ENCODE assay signal across 8 cellular contexts in genomic region chr5:43193171-43193951, GRCh38. TPM values are rescaled to one million over a fixed set of nuclear protein-coding genes. Genes with fewer than 3 reads are reported as not detected.
A peak's percentile ranks its signal among the peaks of the same experiment; 100 is the strongest.
DNase-seq lines count a peak whose midpoint lies in the region; ATAC-seq and TF ChIP-seq lines count a peak whose summit lies in the region.

No MANE protein-coding gene starts in this region.

- CTCF ChIA-PET in PC-9 (lab: Charles Lee), result interaction anchor here (0.6 kb wide), 1 partner anchor 432 kb away, joined by 3 read pairs; no protein-coding TSS in a partner anchor

- no peaks in the 10 kb centered on the region for H3K9me2 ChIP-seq in PC-9 (ENCODE audit: insufficient read depth)

- no peak for DNase-seq in Right ventricle myocardium inferior (ENCODE audit: missing footprints)
- DNase-seq in cardiac septum (ENCODE audit: low spot score), result no peak
- DNase-seq in PC-9, result peak; percentile 24 to 92
- DNase-seq in anterior cingulate cortex (lab: John Stamatoyannopoulos, UW), result peak in 39 of 58 donors; percentile 3 to 82 (median 25)
- DNase-seq in right cardiac atrium, result no peak
- peak; percentile 89 for DNase-seq in renal cortical epithelial cell (ENCODE audit: low read depth)

- peaks cover 22% of the 10 kb centered on the region for H3F3A ChIP-seq in PC-9 (ENCODE audit: insufficient read depth, low read depth)

- peaks cover 18% of the 10 kb centered on the region for H3K4me1 ChIP-seq in PC-9 (replicated peaks; ENCODE audit: insufficient read depth)
- H3K4me1 ChIP-seq in right cardiac atrium (ENCODE audit: control insufficient read depth, insufficient read depth, low read length), result peaks cover 3% of the 10 kb centered on the region

- ATAC-seq in Right ventricle myocardium inferior, result peak; percentile 72
- peak; percentile 66 for ATAC-seq in HG03175 (IDR thresholded peaks at IDR 0.05; ENCODE audit: unreplicated experiment)
- peak; percentile 53 to 72 for ATAC-seq in right cardiac atrium
- ATAC-seq in HG02623 (IDR thresholded peaks at IDR 0.05; ENCODE audit: unreplicated experiment), result no peak

- BruUV-seq in PC-9 (replicated peaks; lab: Mats Ljungman, UMichigan), result no TSS peak

- no peaks in the 10 kb centered on the region for H3K36me3 ChIP-seq in PC-9 (ENCODE audit: low read depth)

- no peaks in the 10 kb centered on the region for H3K79me2 ChIP-seq in PC-9 (ENCODE audit: low read depth)

- H3K27me3 ChIP-seq in PC-9 (ENCODE audit: insufficient read depth, low read depth) (0 out of 2 replicates have a peak, but pooled peaks cover 4% of the 10 kb centered on the region), right cardiac atrium (ENCODE audit: control insufficient read depth, insufficient read depth) (no peaks in the 10 kb centered on the region)

- peak overlapping the region; percentile 51 for H2AFZ ChIP-seq in PC-9

- POLR2A ChIA-PET in PC-9 (lab: Charles Lee; ENCODE audit: unreplicated experiment), result interaction anchor here (0.6 to 0.7 kb wide), 2 partner anchors 9 to 288 kb away, joined by 3 to 7 read pairs; no protein-coding TSS in a partner anchor

- intact Hi-C loops in Right ventricle myocardium inferior (cut with DNase I), result no loop called here
- intact Hi-C loops in cardiac septum (cut with DNase I), result no loop called here
- intact Hi-C loops in PC-9 (cut with micrococcal nuclease; ENCODE audit: unreplicated experiment), result no loop called here
- intact Hi-C loops in right cardiac atrium (cut with DNase I), result no loop called here

- H3K9me3 ChIP-seq in PC-9 (ENCODE audit: insufficient read depth, low read depth) (no peaks in the 10 kb centered on the region), right cardiac atrium (ENCODE audit: control insufficient read depth, low read length) (no peaks in the 10 kb centered on the region)

- WGBS in right cardiac atrium, result 3% methylated on average over 13 of the region's 13 CpGs

- TF ChIP-seq CTCF in PC-9 (conservative IDR thresholded peaks at IDR 0.05), result no peak

- H3K4me3 ChIP-seq in PC-9 (peak overlapping the region; percentile 48), right cardiac atrium (ENCODE audit: low read length) (peak overlapping the region; percentile 34)

- peak overlapping the region; percentile 31 for H3K27ac ChIP-seq in PC-9
- H3K27ac ChIP-seq in right cardiac atrium (ENCODE audit: low read length), result no peak overlapping the region

- H3K4me2 ChIP-seq in PC-9, result peak overlapping the region; percentile 75

- H4K20me1 ChIP-seq in PC-9 (ENCODE audit: insufficient read depth), result no peaks in the 10 kb centered on the region

RNA-seq across cellular contexts. Expression of gene NIM1K, which starts 1.3 kb away (rescaled TPM):
- total RNA-seq in Right ventricle myocardium inferior (0.14 TPM), cardiac septum (0.08 TPM), PC-9 (2021) (0.26 and 0.45 TPM in 2 replicates), right cardiac atrium (under 1 TPM; 0.57 to 0.89 (median 0.64) TPM), renal cortical epithelial cell (0.80 TPM in 1 of 2 replicates, not detected in the other)
- 0.57 TPM for polyA plus RNA-seq in right cardiac atrium

Comparison
In these comparisons a context has a peak if more than half of its experiments do, and no peak if none do; other contexts are left out.
1. DNase-seq: peak in PC-9 (2 of 2), anterior cingulate cortex (39 of 58) and renal cortical epithelial cell (single experiment); none in Right ventricle myocardium inferior (single experiment), cardiac septum (single experiment) and right cardiac atrium (0 of 3).